10 cellular contexts compared by ENCODE assay signal in genomic region chr16:85514295-85514600, GRCh38.
A peak's percentile ranks its signal among the peaks of the same experiment; 100 is the strongest.
DNase-seq lines count a peak whose midpoint lies in the region; ATAC-seq and TF ChIP-seq lines count a peak whose summit lies in the region.
"Had no signal": no experiment of that assay in that cellular context is flagged by ENCODE, and none has a peak within 500 bp of the region (broad histone marks: within the 10 kb centered on the region; RNA-seq: fewer than 3 reads in every experiment).

No MANE protein-coding gene starts in this region.

- H3K9ac ChIP-seq in HUES48 (ENCODE audit: low read depth, low read length), result no peak overlapping the region

- peaks cover 16% of the 10 kb centered on the region for H3K4me1 ChIP-seq in HUES48 (ENCODE audit: control insufficient read depth, insufficient read depth, low read length)
- H3K4me1 ChIP-seq in breast epithelium, result peaks cover 15 to 21% of the 10 kb centered on the region in 2 donors
- peaks cover 21% of the 10 kb centered on the region for H3K4me1 ChIP-seq in lower lobe of right lung
- peaks cover 7 to 36% (median 30%) of the 10 kb centered on the region in 4 donors for H3K4me1 ChIP-seq in tibial artery

- intact Hi-C loops in breast epithelium (cut with DNase I; ENCODE audit: low total_unique reads), result no loop called here
- intact Hi-C loops in lower lobe of right lung (cut with DNase I), result no loop called here
- intact Hi-C loops in tibial artery (cut with DNase I; ENCODE audit: low total_unique reads), result loop anchor here (1.0 kb wide), 1 partner anchor 97 kb away; no protein-coding TSS in a partner anchor

- no peak for TF ChIP-seq POLR2A in breast epithelium (IDR thresholded peaks at IDR 0.05)

- H3K36me3 ChIP-seq in HUES48 (ENCODE audit: control insufficient read depth, insufficient read depth, low read length) (no peaks in the 10 kb centered on the region), breast epithelium (no peaks in the 10 kb centered on the region), lower lobe of right lung (no peaks in the 10 kb centered on the region), tibial artery (no peaks in the 10 kb centered on the region)
- H3K36me3 ChIP-seq: brain microvascular endothelial cell had no signal

- H3K9me3 ChIP-seq in HUES48 (ENCODE audit: control insufficient read depth, insufficient read depth, low read length) (no peaks in the 10 kb centered on the region), breast epithelium (no peaks in the 10 kb centered on the region), lower lobe of right lung (no peaks in the 10 kb centered on the region), tibial artery (no peaks in the 10 kb centered on the region)

- H3K27ac ChIP-seq in HUES48 (ENCODE audit: low read depth, low read length) (peak overlapping the region; percentile 42), breast epithelium (peak overlapping the region; percentile 78 to 91), lower lobe of right lung (peak overlapping the region; percentile 85), tibial artery (peak overlapping the region; percentile 73 to 81)

- H3K27me3 ChIP-seq in HUES48 (ENCODE audit: control insufficient read depth, insufficient read depth, low read length) (no peaks in the 10 kb centered on the region), breast epithelium (no peaks in the 10 kb centered on the region), lower lobe of right lung (ENCODE audit: low read depth) (no peaks in the 10 kb centered on the region), tibial artery (no peaks in the 10 kb centered on the region)
- H3K27me3 ChIP-seq: brain microvascular endothelial cell had no signal

- TF ChIP-seq CTCF in breast epithelium (IDR thresholded peaks at IDR 0.05) (no peak), lower lobe of right lung (IDR thresholded peaks at IDR 0.05) (no peak), tibial artery (IDR thresholded peaks at IDR 0.05) (peak in 1 of 2 experiments; percentile 9)

- DNase-seq in breast epithelium (ENCODE audit: low spot score in 2 of 2), result no peak
- peak; percentile 80 for DNase-seq in lower lobe of right lung
- no peak for DNase-seq in tibial artery
- DNase-seq in NCI-H146 treated with DMSO at 0.1 percent for 48 hours (lab: John Stamatoyannopoulos, UW; ENCODE audit: unreplicated experiment), result no peak
- DNase-seq in iPS-NIHi11 (ENCODE audit: low spot score), result no peak
- no peak for DNase-seq in T-helper 2 cell
- DNase-seq: activated CD8-positive, alpha-beta memory T cell treated with anti-CD3 and anti-CD28 coated beads, Interleukin-2, amount 10 ng/mL, durations not matched to agents 7 days and 5 days; stimulated activated CD4-positive, alpha-beta T cell treated with anti-CD3 and anti-CD28 coated beads, Interleukin-4, amount 100 ng/mL, for 4 hours had no signal

- H3K4me3 ChIP-seq in HUES48 (ENCODE audit: low read depth, low read length) (no peak overlapping the region), breast epithelium (peak overlapping the region in 1 of 3 donors; percentile 13), lower lobe of right lung (no peak overlapping the region), tibial artery (peak overlapping the region in 1 of 2 donors; percentile 15)

- no peak for ATAC-seq in lower lobe of right lung
- ATAC-seq: activated CD8-positive, alpha-beta memory T cell treated with anti-CD3 and anti-CD28 coated beads, Interleukin-2, amount 10 ng/mL, durations not matched to agents 7 days and 5 days had no signal
